31 cellular contexts compared by ENCODE assay signal in genomic region chr17:8702996-8703395, GRCh38. TPM values are rescaled to one million over a fixed set of nuclear protein-coding genes. Genes with fewer than 3 reads are reported as not detected.
"Had no signal": no experiment of that assay in that cellular context is flagged by ENCODE, and none has a peak within 500 bp of the region (broad histone marks: within the 10 kb centered on the region; RNA-seq: fewer than 3 reads in every experiment).

No MANE protein-coding gene starts in this region.

- H3K4me3 ChIP-seq: esophagus muscularis mucosa, gastroesophageal sphincter, heart left ventricle, hepatocyte, lower lobe of right lung, pancreas, skin epidermis, spleen, thoracic aorta, tibial nerve, upper lobe of left lung had no signal

- H3K36me3 Mint-ChIP-seq: natural killer cell; stimulated activated memory B cell treated with anti-CD40 and anti-IgM and Interleukin-4, amounts not matched to agents 10 μg/mL and 1 μg/mL and 100 μg/mL, for 72 hours had no signal

- H3K27me3 ChIP-seq: esophagus muscularis mucosa, gastroesophageal sphincter, heart left ventricle, hepatocyte, pancreas, upper lobe of left lung had no signal

- H3K9me3 ChIP-seq: gastroesophageal sphincter, lower lobe of right lung, neutrophil, pancreas, thoracic aorta, tibial nerve, upper lobe of left lung had no signal

- DNase-seq: effector CD8-positive, alpha-beta T cell; foreskin keratinocyte; heart left ventricle; kidney glomerular epithelial cell; left ventricle myocardium superior; lower lobe of right lung; natural killer cell; pancreas; right cardiac atrium; spleen; stimulated activated CD4-positive, alpha-beta T cell treated with anti-CD3 and anti-CD28 coated beads, Interleukin-4, amount 100 ng/mL, for 4 hours; stimulated activated naive CD8-positive, alpha-beta T cell treated with anti-CD3 and anti-CD28 coated beads, Interleukin-15, Interleukin-2, amounts not matched to agents 100 U/mL and 50 U/mL, for 24 hours; substantia nigra; upper lobe of left lung had no signal

- H3K36me3 ChIP-seq: esophagus muscularis mucosa, gastroesophageal sphincter, heart left ventricle, lower lobe of right lung, neutrophil, pancreas, spleen, thoracic aorta, tibial nerve, upper lobe of left lung had no signal

- H3K9me3 Mint-ChIP-seq: dendritic cell treated with granulocyte-macrophage colony-stimulating factor and Interleukin-4, amounts not matched to agents 40 ng/mL and 50 ng/mL, for 4 days; natural killer cell had no signal

- H3K4me1 Mint-ChIP-seq: stimulated activated memory B cell treated with anti-CD40 and anti-IgM and Interleukin-4, amounts not matched to agents 10 μg/mL and 1 μg/mL and 100 μg/mL, for 72 hours had no signal

- H3K4me3 Mint-ChIP-seq: dendritic cell treated with granulocyte-macrophage colony-stimulating factor and Interleukin-4, amounts not matched to agents 40 ng/mL and 50 ng/mL, for 4 days; natural killer cell; stimulated activated memory B cell treated with anti-CD40 and anti-IgM and Interleukin-4, amounts not matched to agents 10 μg/mL and 1 μg/mL and 100 μg/mL, for 72 hours had no signal

- H3K4me1 ChIP-seq: foreskin keratinocyte, pancreas had no signal

- ATAC-seq: foreskin keratinocyte; gastroesophageal sphincter; heart left ventricle; left ventricle myocardium superior; lower lobe of right lung; natural killer cell; pancreas; right cardiac atrium; stimulated activated memory B cell treated with anti-CD40 and anti-IgM and Interleukin-4, amounts not matched to agents 10 μg/mL and 1 μg/mL and 100 μg/mL, for 72 hours; stimulated activated naive CD8-positive, alpha-beta T cell treated with anti-CD3 and anti-CD28 coated beads, Interleukin-15, Interleukin-2, amounts not matched to agents 100 U/mL and 50 U/mL, for 24 hours had no signal

- H3K27ac Mint-ChIP-seq: dendritic cell treated with granulocyte-macrophage colony-stimulating factor and Interleukin-4, amounts not matched to agents 40 ng/mL and 50 ng/mL, for 4 days; natural killer cell; progenitor cell of endocrine pancreas; stimulated activated memory B cell treated with anti-CD40 and anti-IgM and Interleukin-4, amounts not matched to agents 10 μg/mL and 1 μg/mL and 100 μg/mL, for 72 hours had no signal

- H3K27ac ChIP-seq: esophagus muscularis mucosa, foreskin keratinocyte, gastroesophageal sphincter, heart left ventricle, hepatocyte, lower lobe of right lung, neutrophil, pancreas, skin epidermis, spleen, thoracic aorta, tibial nerve, upper lobe of left lung had no signal

RNA-seq across cellular contexts. Expression of gene CCDC42, which starts 41.6 kb away (rescaled TPM):
- total RNA-seq: cerebellum, endothelial cell of umbilical vein, epithelial cell of proximal tubule, esophagus muscularis mucosa, fibroblast of lung, foreskin keratinocyte, gastroesophageal sphincter, left ventricle myocardium superior, lower lobe of right lung, mononuclear cell, omental fat pad, pancreas, progenitor cell of endocrine pancreas, right cardiac atrium, thoracic aorta, tibial nerve had no signal
- polyA plus RNA-seq: endothelial cell of umbilical vein, fibroblast of lung, foreskin keratinocyte, heart left ventricle, neural cell, right cardiac atrium had no signal

RNA-seq across cellular contexts. Expression of gene SPDYE4, which starts 55.4 kb away (rescaled TPM):
- total RNA-seq: cerebellum, endothelial cell of umbilical vein, epithelial cell of proximal tubule, esophagus muscularis mucosa, fibroblast of lung, foreskin keratinocyte, gastroesophageal sphincter, heart left ventricle, hepatocyte, left ventricle myocardium superior, lower lobe of right lung, mononuclear cell, natural killer cell, omental fat pad, progenitor cell of endocrine pancreas, right cardiac atrium, spleen, thoracic aorta, tibial nerve, upper lobe of left lung had no signal
- polyA plus RNA-seq: endothelial cell of umbilical vein, fibroblast of lung, foreskin keratinocyte, heart left ventricle, hepatocyte, neural cell, pancreas, right cardiac atrium, spleen had no signal
